ENCODE assay signal across 24 cellular contexts in the genomic region with DNA sequence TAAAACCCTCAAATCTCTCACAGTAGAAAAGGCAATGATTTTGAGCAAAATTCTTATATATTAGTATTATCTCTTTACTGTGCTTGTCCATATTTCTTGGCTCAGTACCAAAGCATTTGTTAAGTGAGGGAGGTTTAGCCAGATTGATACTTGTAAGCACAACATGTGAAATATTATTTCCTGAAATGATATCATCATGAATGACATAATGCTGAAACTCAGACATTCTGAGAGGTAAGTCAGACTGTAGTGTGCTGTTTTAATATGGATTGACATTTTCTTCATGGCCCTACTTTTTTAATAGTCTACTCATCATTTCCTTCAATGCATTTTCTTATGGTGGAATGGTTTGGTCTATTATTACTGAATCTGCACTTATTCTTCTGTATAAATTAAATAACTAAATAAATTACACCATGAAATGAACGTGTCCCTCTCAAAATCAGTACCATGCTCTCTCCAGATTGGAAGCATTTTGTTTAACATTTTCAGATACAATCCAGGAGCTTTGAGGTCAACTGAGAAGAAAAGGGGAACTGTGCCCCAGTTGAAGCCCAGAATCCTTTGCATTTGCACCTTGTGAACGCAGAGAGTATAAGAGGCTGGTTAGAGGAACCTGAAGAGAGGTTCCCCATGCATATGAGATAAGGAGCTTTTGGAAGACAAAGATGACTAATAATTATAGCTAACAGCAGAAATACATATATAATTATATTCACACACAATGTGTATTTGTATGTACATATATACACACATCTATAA. TPM values are rescaled to one million over a fixed set of nuclear protein-coding genes. Genes with fewer than 3 reads are reported as not detected.
DNase-seq lines count a peak whose midpoint lies in the region; ATAC-seq, FAIRE-seq and TF ChIP-seq lines count a peak whose summit lies in the region.
"Had no signal": no experiment of that assay in that cellular context is flagged by ENCODE, and none has a peak within 500 bp of the region (broad histone marks: within the 10 kb centered on the region; RNA-seq: fewer than 3 reads in every experiment).

No MANE protein-coding gene starts in this region.

- ATAC-seq in HepG2 (no peak), right lobe of liver (no peak)
- ATAC-seq: left lobe of liver, mucosa of descending colon had no signal

- no peak for DNase-seq in HepG2 (ENCODE audit: low spot score)
- DNase-seq in right lobe of liver = no peak
- DNase-seq in NOMO-1 treated with dmso at 0.1 percent for 144 hours (lab: John Stamatoyannopoulos, UW; ENCODE audit: unreplicated experiment) = peak; percentile 1
- peak; percentile 83 for DNase-seq in bronchial epithelial cell (ENCODE audit: low read depth)
- DNase-seq in NCI-H524 (lab: John Stamatoyannopoulos, UW) = no peak
- no peak for DNase-seq in NCI-H2171 (lab: John Stamatoyannopoulos, UW)
- DNase-seq in hepatic stellate cell (ENCODE audit: low spot score) = no peak
- DNase-seq in GM19240 (ENCODE audit: insufficient read length, low spot score) = no peak
- DNase-seq: activated CD4-positive, alpha-beta T cell treated with anti-CD3 and anti-CD28 coated beads, Interleukin-2, amount 50 U/mL, for 1 hour; activated naive CD4-positive, alpha-beta T cell treated with Interleukin-2 at 50 U/mL for 16 hours; amygdala; C1 segment of cervical spinal cord; central memory CD4-positive, alpha-beta T cell; esophagus squamous epithelium; GF-D8; glutamatergic neuron; KG1; mucosa of descending colon; NCI-H1417; NCI-H82; small intestine; stimulated activated CD4-positive, alpha-beta T cell treated with anti-CD3 and anti-CD28 coated beads, Interleukin-4, amount 100 ng/mL, for 1 hour had no signal

- H3K9ac ChIP-seq in HepG2 (ENCODE audit: insufficient read depth, low read depth, low read length) = no peak overlapping the region

- TF ChIP-seq EP300 in HepG2 (IDR thresholded peaks at IDR 0.05; ENCODE audit: low read depth in 2 of 2, low read length in 2 of 2) (no peak), HepG2 (CRISPR knock-in tag; IDR thresholded peaks at IDR 0.05; ENCODE audit: borderline replicate concordance) (no peak)

- no peaks in the 10 kb centered on the region for H3K79me2 ChIP-seq in HepG2 (ENCODE audit: insufficient read depth, low read length)

- H4K20me1 ChIP-seq in HepG2 (ENCODE audit: insufficient read depth, low read length) = no peaks in the 10 kb centered on the region

- 2% methylated on average over 2 of the region's 2 CpGs for WGBS in HepG2 (ENCODE audit: low lambda C conversion rate)
- WGBS in right lobe of liver (ENCODE audit: insufficient coverage, low coverage, low lambda C conversion rate, missing lambda C conversion rate) = 54% methylated on average over 2 of the region's 2 CpGs

- H3K36me3 ChIP-seq in HepG2 (replicated peaks in 1 of 2; ENCODE audit: control insufficient read depth in 1 of 2, insufficient read depth in 2 of 2, low read length in 2 of 2) = no peaks in the 10 kb centered on the region
- no peaks in the 10 kb centered on the region for H3K36me3 ChIP-seq in right lobe of liver
- no peaks in the 10 kb centered on the region for H3K36me3 ChIP-seq in bronchial epithelial cell (ENCODE audit: control insufficient read depth, insufficient read depth, low read length)
- H3K36me3 ChIP-seq: esophagus squamous epithelium, prostate gland had no signal

- H3K4me3 ChIP-seq in HepG2 (replicated peaks in 1 of 3; ENCODE audit: insufficient read depth in 1 of 3, low read depth in 2 of 3, low read length in 3 of 3) = no peak overlapping the region
- H3K4me3 ChIP-seq in right lobe of liver = no peak overlapping the region
- H3K4me3 ChIP-seq in bronchial epithelial cell (ENCODE audit: low read depth, low read length) = no peak overlapping the region
- H3K4me3 ChIP-seq: esophagus squamous epithelium, mucosa of descending colon, prostate gland had no signal

- TF ChIP-seq CTCF in HepG2 (CRISPR knock-in tag; IDR thresholded peaks at IDR 0.05) (no peak), right lobe of liver (IDR thresholded peaks at IDR 0.05) (no peak), bronchial epithelial cell (IDR thresholded peaks at IDR 0.05; ENCODE audit: insufficient read depth, low read length, severe bottlenecking) (no peak)

- in situ Hi-C loops in HepG2 (cut with HindIII; ENCODE audit: extremely low pct_ligation_motif_present, low pct_unique_long_range_greater_than_20kb) = no loop called here

- H3K27me3 ChIP-seq in HepG2 (ENCODE audit: control insufficient read depth in 1 of 2, insufficient read depth in 2 of 2, low read length in 2 of 2) (no peaks in the 10 kb centered on the region), right lobe of liver (no peaks in the 10 kb centered on the region), bronchial epithelial cell (ENCODE audit: control insufficient read depth, insufficient read depth, low read length) (no peaks in the 10 kb centered on the region)
- H3K27me3 ChIP-seq: esophagus squamous epithelium had no signal

- TF ChIP-seq POLR2A in HepG2 (IDR thresholded peaks at IDR 0.05; ENCODE audit: insufficient read depth in 1 of 2, low read depth in 2 of 2, low read length in 2 of 2) = no peak
- no peak for TF ChIP-seq POLR2A in right lobe of liver (IDR thresholded peaks at IDR 0.05)

- BruUV-seq in HepG2 (replicated peaks; lab: Mats Ljungman, UMichigan) = no TSS peak

- no peak for FAIRE-seq in HepG2 (lab: Jason Lieb, UNC)
- FAIRE-seq in bronchial epithelial cell (lab: Jason Lieb, UNC) = no peak
- FAIRE-seq: small intestine had no signal

- CTCF ChIA-PET in HepG2 (lab: Yijun Ruan, JAX; ENCODE audit: low intra/inter-chr PET ratio, low total read pairs) = no interaction called here

- POLR2A ChIA-PET in HepG2 (lab: Yijun Ruan, JAX) = no interaction called here

- H3K4me1 ChIP-seq in HepG2 (ENCODE audit: insufficient read depth, low read length) = no peaks in the 10 kb centered on the region
- no peaks in the 10 kb centered on the region for H3K4me1 ChIP-seq in right lobe of liver
- H3K4me1 ChIP-seq: esophagus squamous epithelium, prostate gland had no signal

- no peak for TF ChIP-seq RAD21 in HepG2 (CRISPR knock-in tag; IDR thresholded peaks at IDR 0.05)

- H3K9me3 ChIP-seq in HepG2 (ENCODE audit: low read length) (no peaks in the 10 kb centered on the region), right lobe of liver (no peaks in the 10 kb centered on the region)
- H3K9me3 ChIP-seq: esophagus squamous epithelium, mucosa of descending colon, prostate gland had no signal

- H3K4me2 ChIP-seq in HepG2 (ENCODE audit: low read depth, low read length) = no peak overlapping the region

- intact Hi-C loops in HepG2 (cut with micrococcal nuclease; ENCODE audit: unreplicated experiment) = no loop called here
- intact Hi-C loops in right lobe of liver (cut with DNase I) = no loop called here

- no peak overlapping the region for H2AFZ ChIP-seq in HepG2 (ENCODE audit: low read length)

- no peak overlapping the region for H3K27ac ChIP-seq in HepG2 (ENCODE audit: extremely low read length, insufficient read depth, low read length)
- H3K27ac ChIP-seq in right lobe of liver = no peak overlapping the region
- H3K27ac ChIP-seq: esophagus squamous epithelium, prostate gland had no signal

TF ChIP-seq in HepG2, 621 proteins besides CTCF, POLR2A, EP300 and RAD21:
- TF ChIP-seq MAFF (IDR thresholded peaks at IDR 0.05; ENCODE audit: low read depth, low read length) (peak; percentile 14; the same call in 1 of the 2 replicates), TCF7L2 (IDR thresholded peaks at IDR 0.05; ENCODE audit: low read depth, low read length) (no peak)

RNA-seq across cellular contexts. Expression of a gene that starts 50.1 kb away (rescaled TPM):
- total RNA-seq in HepG2 (2016; rRNA removed; fragmentation: Illumina TruSeq; extraction: Trizol) (0.15 TPM in 1 of 2 replicates, not detected in the other), right lobe of liver (under 1 TPM; 0.12 to 0.56 (median 0.32) TPM), bronchial epithelial cell (0.26 and 1.4 TPM in 2 replicates)
- total RNA-seq in HepG2 (2016; cell fraction: cytosol; rRNA removed; fragmentation: Illumina TruSeq; extraction: Trizol; ENCODE audit: low read depth) = 0.09 TPM in 1 of 2 replicates, not detected in the other
- total RNA-seq in HepG2 (2016; cell fraction: insoluble cytoplasmic fraction; rRNA removed; fragmentation: Illumina TruSeq; extraction: Trizol) = 0.13 and 0.16 TPM in 2 replicates
- total RNA-seq in HepG2 (2016; cell fraction: membrane; rRNA removed; fragmentation: Illumina TruSeq; extraction: Trizol) = 0.14 and 0.28 TPM in 2 replicates
- 0.16 and 0.19 TPM in 2 replicates for total RNA-seq in HepG2 (2016; cell fraction: nucleus; rRNA removed; fragmentation: Illumina TruSeq; extraction: Trizol)
- 0.14 and 0.26 TPM in 2 replicates for polyA plus RNA-seq in HepG2 (2011; rRNA removed)
- polyA plus RNA-seq in HepG2 (2011; cell fraction: cytosol; rRNA removed) = 0.08 and 0.11 TPM in 2 replicates
- polyA plus RNA-seq in HepG2 (2011; cell fraction: nucleus; rRNA removed) = 0.21 and 0.26 TPM in 2 replicates
- 0.20 and 0.24 TPM in 2 replicates for polyA plus RNA-seq in HepG2 (2012)
- polyA plus RNA-seq in HepG2 (2016; cell fraction: cytosol; fragmentation: Illumina TruSeq; extraction: Trizol; ENCODE audit: low read depth) = 0.05 and 0.06 TPM in 2 replicates
- polyA plus RNA-seq in HepG2 (2016; cell fraction: insoluble cytoplasmic fraction; fragmentation: Illumina TruSeq; extraction: Trizol; ENCODE audit: low read depth) = 0.09 and 0.11 TPM in 2 replicates
- 0.08 and 0.10 TPM in 2 replicates for polyA plus RNA-seq in HepG2 (2016; cell fraction: membrane; fragmentation: Illumina TruSeq; extraction: Trizol; ENCODE audit: low read depth)
- polyA plus RNA-seq in HepG2 (2016; cell fraction: nucleus; fragmentation: Illumina TruSeq; extraction: Trizol; ENCODE audit: insufficient read depth, low read depth) = 0.27 and 0.83 TPM in 2 replicates
- polyA minus RNA-seq in HepG2 (2011; rRNA and poly(A)+ RNA removed; ENCODE audit: low replicate concordance) = 0.24 and 3.8 TPM in 2 replicates
- not detected in 2 replicates for polyA minus RNA-seq in HepG2 (2011; cell fraction: cytosol; rRNA and poly(A)+ RNA removed)
- polyA minus RNA-seq in HepG2 (2011; cell fraction: nucleus; rRNA and poly(A)+ RNA removed) = 0.13 and 0.37 TPM in 2 replicates

Comparison
In these comparisons a context has a peak if more than half of its experiments do, and no peak if none do; other contexts are left out.
1. DNase-seq: peak in NOMO-1 treated with dmso at 0.1 percent for 144 hours (single experiment) and bronchial epithelial cell (single experiment); none in HepG2 (single experiment), right lobe of liver (0 of 3), NCI-H524 (0 of 2), NCI-H2171 (single experiment), hepatic stellate cell (single experiment) and GM19240 (single experiment).